Comparison of ENCODE assay signal across 10 cellular contexts in the genomic region with DNA sequence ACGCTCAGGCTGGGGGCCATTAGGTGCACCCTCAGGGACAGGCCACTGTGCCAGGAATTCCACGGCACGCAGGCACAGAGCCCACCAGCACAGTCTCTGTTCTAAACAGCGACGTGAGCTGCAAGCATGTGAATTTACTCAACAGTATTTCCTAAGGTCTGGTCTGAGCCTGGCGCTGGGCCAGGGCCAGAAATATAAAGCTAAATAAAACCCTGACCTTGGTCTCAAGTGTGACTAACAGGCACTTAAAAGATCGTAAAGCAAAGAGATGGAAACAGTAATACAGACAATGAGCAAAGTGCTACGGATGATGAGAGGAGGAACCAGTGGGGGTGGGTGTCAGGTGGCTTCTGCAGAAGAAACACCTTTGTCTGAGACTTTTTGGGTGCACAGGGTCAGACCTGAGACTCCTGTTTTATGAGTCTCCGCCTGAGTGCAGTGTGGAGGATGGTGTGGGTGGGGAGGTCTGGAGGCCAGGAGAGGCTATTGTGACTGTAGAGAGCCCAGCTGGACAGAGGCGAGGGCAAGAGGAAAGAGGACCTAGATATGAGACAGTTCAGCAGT. TPM values are rescaled to one million over a fixed set of nuclear protein-coding genes. Genes with fewer than 3 reads are reported as not detected.
DNase-seq lines count a peak whose midpoint lies in the region; ATAC-seq and TF ChIP-seq lines count a peak whose summit lies in the region.
"Had no signal": no experiment of that assay in that cellular context is flagged by ENCODE, and none has a peak within 500 bp of the region (broad histone marks: within the 10 kb centered on the region; RNA-seq: fewer than 3 reads in every experiment).

No MANE protein-coding gene starts in this region.

- no peaks in the 10 kb centered on the region for H3K9me2 ChIP-seq in PC-3 (replicated peaks; ENCODE audit: low read length)

- H3K14ac ChIP-seq in IMR-90 (replicated peaks; ENCODE audit: low read depth, low read length), result no peak overlapping the region

- no peak overlapping the region for H2AK5ac ChIP-seq in IMR-90 (ENCODE audit: low read depth, low read length)

- H3K4me2 ChIP-seq in IMR-90 (ENCODE audit: low read depth, low read length) (peak overlapping the region; percentile 2; the same call in 1 of the 2 replicates), PC-3 (ENCODE audit: low read length) (no peak overlapping the region)

- H3K4ac ChIP-seq in IMR-90 (ENCODE audit: low read depth, low read length), result no peak overlapping the region

- H3K79me1 ChIP-seq in IMR-90 (ENCODE audit: low read depth in 1 of 2, low read length in 2 of 2), result no peaks in the 10 kb centered on the region

- peak overlapping the region; percentile 58 for H3K27ac Mint-ChIP-seq in stimulated activated memory B cell treated with anti-CD40 and anti-IgM and Interleukin-4, amounts not matched to agents 10 μg/mL and 1 μg/mL and 100 μg/mL, for 72 hours

- H4K8ac ChIP-seq in IMR-90 (ENCODE audit: low read depth in 2 of 2, low read length in 2 of 2), result no peak overlapping the region

- H3K9me1 ChIP-seq in IMR-90 (ENCODE audit: insufficient read depth, low read length), result peaks cover 9% of the 10 kb centered on the region; the same call in 1 of the 2 replicates

- no peaks in the 10 kb centered on the region for H3K79me2 ChIP-seq in PC-3 (ENCODE audit: low read length)
- H3K79me2 ChIP-seq: parathyroid adenoma had no signal

- in situ Hi-C loops in IMR-90 (cut with MboI; ENCODE audit: low sequenced_read_pairs), result no loop called here

- no peak overlapping the region for H3K4me3 ChIP-seq in IMR-90 (ENCODE audit: insufficient read depth, low read depth, low read length)
- no peak overlapping the region for H3K4me3 ChIP-seq in PC-3 (ENCODE audit: low read length)

- H4K5ac ChIP-seq in IMR-90 (ENCODE audit: low read depth, low read length), result no peak overlapping the region

- peaks cover 62% of the 10 kb centered on the region for H3K36me3 Mint-ChIP-seq in stimulated activated memory B cell treated with anti-CD40 and anti-IgM and Interleukin-4, amounts not matched to agents 10 μg/mL and 1 μg/mL and 100 μg/mL, for 72 hours

- peaks cover 60% of the 10 kb centered on the region for H3K4me1 Mint-ChIP-seq in stimulated activated memory B cell treated with anti-CD40 and anti-IgM and Interleukin-4, amounts not matched to agents 10 μg/mL and 1 μg/mL and 100 μg/mL, for 72 hours

- no peak overlapping the region for H2AFZ ChIP-seq in IMR-90 (replicated peaks; ENCODE audit: low read length, poor library complexity)
- no peak overlapping the region for H2AFZ ChIP-seq in PC-3 (ENCODE audit: low read length)
- H2AFZ ChIP-seq: parathyroid adenoma had no signal

- CTCF ChIA-PET in IMR-90 (lab: Yijun Ruan, JAX) (interaction anchor here (1.0 to 2.1 kb wide), 2 partner anchors 15 to 22 kb away, joined by 3 to 6 read pairs; no protein-coding TSS in a partner anchor), PC-3 (lab: Charles Lee) (no interaction called here)

- H3F3A ChIP-seq in PC-3 (ENCODE audit: low read length, unreplicated experiment), result no peaks in the 10 kb centered on the region

- WGBS in IMR-90 (ENCODE audit: extremely low coverage in 2 of 2, insufficient read length in 1 of 2), 2 experiments, result 40% methylated on average over 1 of the region's 10 CpGs; no CpG with 5 or more reads in 1 of the 2 experiments

- H2BK5ac ChIP-seq in IMR-90 (ENCODE audit: low read depth, low read length, poor library complexity, severe bottlenecking), result no peak overlapping the region

- H4K91ac ChIP-seq in IMR-90 (ENCODE audit: insufficient read depth, low read depth, low read length), result no peak overlapping the region

- peak; percentile 88 for DNase-seq in IMR-90
- DNase-seq in PC-3, result peak; percentile 57
- peak; percentile 81 for DNase-seq in Right ventricle myocardium superior
- no peak for DNase-seq in NCI-H1436 treated with DMSO at 0.1 percent for 48 hours (lab: John Stamatoyannopoulos, UW)
- DNase-seq in activated CD8-positive, alpha-beta memory T cell treated with anti-CD3 and anti-CD28 coated beads, Interleukin-2, amount 50 U/mL, for 4 hours, result no peak
- DNase-seq: cortex of kidney had no signal

- no peak overlapping the region for H2BK120ac ChIP-seq in IMR-90 (ENCODE audit: low read depth, low read length)

- no peak overlapping the region for H2BK20ac ChIP-seq in IMR-90 (ENCODE audit: low read depth, low read length)

- H4K20me1 ChIP-seq in IMR-90 (ENCODE audit: insufficient read depth, low read length) (peaks cover 2% of the 10 kb centered on the region; the same call in 1 of the 2 replicates), PC-3 (ENCODE audit: low read length) (no peaks in the 10 kb centered on the region)

- no peak overlapping the region for H2AK9ac ChIP-seq in IMR-90 (replicated peaks; ENCODE audit: low read depth, low read length, poor library complexity)

- H3K4me3 Mint-ChIP-seq in stimulated activated memory B cell treated with anti-CD40 and anti-IgM and Interleukin-4, amounts not matched to agents 10 μg/mL and 1 μg/mL and 100 μg/mL, for 72 hours, result peak overlapping the region; percentile 7

- H3K36me3 ChIP-seq in IMR-90 (ENCODE audit: control insufficient read depth, insufficient read depth, low read length), result no peaks in the 10 kb centered on the region
- H3K36me3 ChIP-seq in PC-3 (ENCODE audit: low read depth, low read length), result no peaks in the 10 kb centered on the region

- BruUV-seq in IMR-90 (replicated peaks; lab: Mats Ljungman, UMichigan) (no TSS peak), PC-3 (replicated peaks; lab: Mats Ljungman, UMichigan) (no TSS peak)

- H3K56ac ChIP-seq in IMR-90 (ENCODE audit: extremely low read depth, insufficient read depth, low read length), result no peak overlapping the region

- no peaks in the 10 kb centered on the region for H3K27me3 Mint-ChIP-seq in stimulated activated memory B cell treated with anti-CD40 and anti-IgM and Interleukin-4, amounts not matched to agents 10 μg/mL and 1 μg/mL and 100 μg/mL, for 72 hours

- intact Hi-C loops in IMR-90 (cut with micrococcal nuclease) (no loop called here), PC-3 (cut with micrococcal nuclease) (no loop called here), Right ventricle myocardium superior (cut with DNase I) (no loop called here)

- H3K9ac ChIP-seq in IMR-90 (ENCODE audit: low read depth, low read length), result no peak overlapping the region
- H3K9ac ChIP-seq in PC-3 (ENCODE audit: low read length), result no peak overlapping the region
- H3K9ac ChIP-seq: parathyroid adenoma had no signal

- H3K9me3 Mint-ChIP-seq in stimulated activated memory B cell treated with anti-CD40 and anti-IgM and Interleukin-4, amounts not matched to agents 10 μg/mL and 1 μg/mL and 100 μg/mL, for 72 hours, result no peaks in the 10 kb centered on the region

- H3K27me3 ChIP-seq in IMR-90 (ENCODE audit: control insufficient read depth, insufficient read depth, low read length) (no peaks in the 10 kb centered on the region), PC-3 (ENCODE audit: low read length) (no peaks in the 10 kb centered on the region)

- no peak overlapping the region for H2BK15ac ChIP-seq in IMR-90 (ENCODE audit: low read depth, low read length)

- H3K23ac ChIP-seq in IMR-90 (ENCODE audit: low read depth, low read length), result no peak overlapping the region

- ATAC-seq in IMR-90 (ENCODE audit: low read depth) (peak; percentile 77), PC-3 (peak; percentile 79), Right ventricle myocardium superior (ENCODE audit: poor library complexity) (peak; percentile 84), HG03045 (IDR thresholded peaks at IDR 0.05; ENCODE audit: unreplicated experiment) (no peak), GM18873 (IDR thresholded peaks at IDR 0.05; ENCODE audit: low FRiP score, unreplicated experiment) (no peak)
- ATAC-seq in stimulated activated memory B cell treated with anti-CD40 and anti-IgM and Interleukin-4, amounts not matched to agents 10 μg/mL and 1 μg/mL and 100 μg/mL, for 72 hours, result peak; percentile 28

- dilution Hi-C loops in IMR-90 (cut with HindIII; ENCODE audit: low sequenced_read_pairs, unreplicated experiment), result no loop called here

- H3K9me3 ChIP-seq in IMR-90 (ENCODE audit: control insufficient read depth, insufficient read depth, low read length) (no peaks in the 10 kb centered on the region), PC-3 (ENCODE audit: low read length) (no peaks in the 10 kb centered on the region)

- POLR2A ChIA-PET in IMR-90 (lab: Charles Lee; ENCODE audit: unreplicated experiment), result no interaction called here
- POLR2A ChIA-PET in PC-3 (lab: Charles Lee; ENCODE audit: unreplicated experiment), result interaction anchor here (0.5 to 0.6 kb wide), 2 partner anchors 295 to 1279 kb away, joined by 3 to 4 read pairs; a partner anchor contains a TSS

- no peak for TF ChIP-seq POLR2A in IMR-90 (IDR thresholded peaks at IDR 0.05; ENCODE audit: low read depth, low read length)

- H3K18ac ChIP-seq in IMR-90 (ENCODE audit: low read depth, low read length), result no peak overlapping the region

- no peak overlapping the region for H3K27ac ChIP-seq in IMR-90 (ENCODE audit: insufficient read depth, low read length)
- H3K27ac ChIP-seq in PC-3 (ENCODE audit: low read length), result no peak overlapping the region
- H3K27ac ChIP-seq: parathyroid adenoma had no signal

- TF ChIP-seq RAD21 in IMR-90 (IDR thresholded peaks at IDR 0.05; ENCODE audit: low read length), result no peak

- TF ChIP-seq CTCF in IMR-90 (conservative IDR thresholded peaks at IDR 0.05; ENCODE audit: low read depth, low read length) (no peak), PC-3 (conservative IDR thresholded peaks at IDR 0.05; ENCODE audit: low read depth, low read length) (no peak)

- H3K4me1 ChIP-seq in IMR-90 (ENCODE audit: control insufficient read depth, insufficient read depth, low read length), result peaks cover 11% of the 10 kb centered on the region
- no peaks in the 10 kb centered on the region for H3K4me1 ChIP-seq in PC-3 (ENCODE audit: insufficient read depth, low read length)
- H3K4me1 ChIP-seq: parathyroid adenoma had no signal

TF ChIP-seq in IMR-90, 13 proteins besides CTCF, POLR2A, EP300 and RAD21:
- TF ChIP-seq MAFK (IDR thresholded peaks at IDR 0.05; ENCODE audit: low read depth, low read length), result no peak
- TF ChIP-seq, protein P1, sequence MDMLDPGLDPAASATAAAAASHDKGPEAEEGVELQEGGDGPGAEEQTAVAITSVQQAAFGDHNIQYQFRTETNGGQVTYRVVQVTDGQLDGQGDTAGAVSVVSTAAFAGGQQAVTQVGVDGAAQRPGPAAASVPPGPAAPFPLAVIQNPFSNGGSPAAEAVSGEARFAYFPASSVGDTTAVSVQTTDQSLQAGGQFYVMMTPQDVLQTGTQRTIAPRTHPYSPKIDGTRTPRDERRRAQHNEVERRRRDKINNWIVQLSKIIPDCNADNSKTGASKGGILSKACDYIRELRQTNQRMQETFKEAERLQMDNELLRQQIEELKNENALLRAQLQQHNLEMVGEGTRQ (IDR thresholded peaks at IDR 0.05; ENCODE audit: low read depth, low read length), result no peak
- 0 out of 2 replicates have a peak, but pooled peaks have one; percentile 8 for TF ChIP-seq BHLHE40 (IDR thresholded peaks at IDR 0.05; ENCODE audit: low read depth, low read length)
- peak; percentile 62 for TF ChIP-seq CEBPB (IDR thresholded peaks at IDR 0.05; ENCODE audit: low read depth, low read length)
TF ChIP-seq in IMR-90: peak in this region for 2.

RNA-seq across cellular contexts. Expression of a gene that starts 53.4 kb away (rescaled TPM):
- not detected in 2 replicates for total RNA-seq in IMR-90 (2012; rRNA removed)
- 0.22 and 0.27 TPM in 2 replicates for polyA plus RNA-seq in IMR-90 (2012; rRNA removed)
- 0.05 and 0.14 TPM in 2 replicates for polyA plus RNA-seq in IMR-90 (2012; cell fraction: cytosol; rRNA removed)
- polyA plus RNA-seq in IMR-90 (2012; cell fraction: nucleus; rRNA removed; ENCODE audit: low replicate concordance), result 0.69 and 1.0 TPM in 2 replicates
- 0.36 TPM in 1 of 2 replicates, not detected in the other for total RNA-seq in PC-3 (2014; rRNA removed)
- 0.27 TPM for total RNA-seq in Right ventricle myocardium superior

Comparison
In these comparisons a context has a peak if more than half of its experiments do, and no peak if none do; other contexts are left out.
1. ATAC-seq: peak in IMR-90 (single experiment), PC-3 (single experiment), Right ventricle myocardium superior (single experiment) and stimulated activated memory B cell treated with anti-CD40 and anti-IgM and Interleukin-4, amounts not matched to agents 10 μg/mL and 1 μg/mL and 100 μg/mL, for 72 hours (single experiment); none in HG03045 (single experiment) and GM18873 (single experiment).
2. DNase-seq: peak in IMR-90 (single experiment), PC-3 (single experiment) and Right ventricle myocardium superior (single experiment); none in NCI-H1436 treated with DMSO at 0.1 percent for 48 hours (single experiment) and activated CD8-positive, alpha-beta memory T cell treated with anti-CD3 and anti-CD28 coated beads, Interleukin-2, amount 50 U/mL, for 4 hours (single experiment).